21 cellular contexts compared by ENCODE assay signal in the genomic region with DNA sequence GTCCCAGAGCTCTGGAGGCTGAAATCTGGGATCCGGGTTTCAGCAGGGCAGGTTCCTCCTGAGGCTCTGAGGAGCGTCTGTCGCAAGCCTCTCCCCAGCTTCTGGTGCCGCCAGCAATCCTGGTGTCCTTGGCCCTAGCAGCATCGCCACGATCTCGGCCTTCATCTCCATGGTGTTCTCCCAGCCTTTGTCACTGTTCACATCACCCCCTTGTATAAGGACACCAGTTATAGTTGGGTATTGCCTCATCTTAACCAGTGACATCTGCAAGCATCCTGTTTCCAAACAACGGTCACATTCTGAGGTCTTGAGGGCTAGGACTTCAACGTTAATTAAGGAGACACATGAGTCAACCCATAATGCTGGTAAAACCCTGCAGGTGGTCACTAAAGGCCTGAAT. TPM values are rescaled to one million over a fixed set of nuclear protein-coding genes. Genes with fewer than 3 reads are reported as not detected.
A peak's percentile ranks its signal among the peaks of the same experiment; 100 is the strongest.
DNase-seq lines count a peak whose midpoint lies in the region; ATAC-seq and TF ChIP-seq lines count a peak whose summit lies in the region.
"Had no signal": no experiment of that assay in that cellular context is flagged by ENCODE, and none has a peak within 500 bp of the region (broad histone marks: within the 10 kb centered on the region; RNA-seq: fewer than 3 reads in every experiment).

No MANE protein-coding gene starts in this region.

- peaks cover 67% of the 10 kb centered on the region for H3K4me1 ChIP-seq in BLaER1
- H3K4me1 ChIP-seq in naive thymus-derived CD4-positive, alpha-beta T cell (ENCODE audit: control insufficient read depth in 2 of 2, insufficient read depth in 2 of 2, low read length in 2 of 2): peaks cover 6 to 7% of the 10 kb centered on the region in 2 donors
- H3K4me1 ChIP-seq in heart right ventricle: peaks cover 5 to 32% (median 17%) of the 10 kb centered on the region in 9 donors

- H3K27me3 Mint-ChIP-seq in naive thymus-derived CD4-positive, alpha-beta T cell: no peaks in the 10 kb centered on the region
- H3K27me3 Mint-ChIP-seq: activated CD4-positive, alpha-beta T cell treated with anti-CD3 and anti-CD28 coated beads, Interleukin-2, amount 10 ng/mL, durations not matched to agents 24 days and 14 days; brain had no signal

- CTCF ChIA-PET in naive thymus-derived CD4-positive, alpha-beta T cell (lab: Charles Lee): no interaction called here

- H3K4me3 Mint-ChIP-seq in naive thymus-derived CD4-positive, alpha-beta T cell: peak overlapping the region in 1 of 10 donors; percentile 63
- no peak overlapping the region for H3K4me3 Mint-ChIP-seq in stimulated activated effector memory CD8-positive, alpha-beta T cell treated with anti-CD3 and anti-CD28 coated beads, Interleukin-12 subunit alpha, Interleukin-12 subunit beta, amount 100 ng/mL, for 72 hours
- H3K4me3 Mint-ChIP-seq: activated CD4-positive, alpha-beta T cell treated with anti-CD3 and anti-CD28 coated beads, Interleukin-2, amount 10 ng/mL, durations not matched to agents 24 days and 14 days; T-helper 2 cell treated with Interferon-gamma antibody and Interleukin-4, amounts not matched to agents 5 μg/mL and 100 μg/mL, for 36 hours had no signal

- no peaks in the 10 kb centered on the region for H3K27me3 ChIP-seq in BLaER1
- no peaks in the 10 kb centered on the region for H3K27me3 ChIP-seq in naive thymus-derived CD4-positive, alpha-beta T cell (ENCODE audit: control insufficient read depth in 2 of 2, insufficient read depth in 2 of 2, low read length in 2 of 2)
- H3K27me3 ChIP-seq in heart right ventricle: no peaks in the 10 kb centered on the region
- H3K27me3 ChIP-seq: left lung had no signal

- intact Hi-C loops in naive thymus-derived CD4-positive, alpha-beta T cell (cut with micrococcal nuclease): no loop called here
- intact Hi-C loops in heart right ventricle (cut with DNase I): no loop called here

- peak; percentile 52 for DNase-seq in KBM-7
- DNase-seq in SKM-1 treated with dmso at 0.1 percent for 144 hours (lab: John Stamatoyannopoulos, UW; ENCODE audit: unreplicated experiment): peak; percentile 98
- no peak for DNase-seq in naive thymus-derived CD4-positive, alpha-beta T cell
- no peak for DNase-seq in stimulated activated effector memory CD8-positive, alpha-beta T cell treated with anti-CD3 and anti-CD28 coated beads, Interleukin-12 subunit alpha, Interleukin-12 subunit beta, amount 100 ng/mL, for 72 hours (ENCODE audit: low spot score in 2 of 2)
- DNase-seq in heart right ventricle: no peak
- no peak for DNase-seq in NCI-H1436 (lab: John Stamatoyannopoulos, UW)
- DNase-seq: activated CD4-positive, alpha-beta T cell treated with anti-CD3 and anti-CD28 coated beads, Interleukin-2, amount 10 ng/mL, durations not matched to agents 24 days and 14 days; activated T-cell treated with anti-CD3 and anti-CD28 coated beads for 4 hours; left lung; NCI-H2029; NCI-H524 treated with DMSO at 0.1 percent for 48 hours; posterior cingulate gyrus; stimulated activated naive CD4-positive, alpha-beta T cell treated with Interleukin-2 at 50 U/mL for 16 hours had no signal

- peak overlapping the region in 1 of 9 donors; percentile 68 for H3K27ac Mint-ChIP-seq in naive thymus-derived CD4-positive, alpha-beta T cell
- H3K27ac Mint-ChIP-seq in stimulated activated effector memory CD8-positive, alpha-beta T cell treated with anti-CD3 and anti-CD28 coated beads, Interleukin-12 subunit alpha, Interleukin-12 subunit beta, amount 100 ng/mL, for 72 hours: no peak overlapping the region
- H3K27ac Mint-ChIP-seq: activated CD4-positive, alpha-beta T cell treated with anti-CD3 and anti-CD28 coated beads, Interleukin-2, amount 10 ng/mL, durations not matched to agents 24 days and 14 days; activated naive CD4-positive, alpha-beta T cell treated with anti-CD3 and anti-CD28 coated beads, Interleukin-2, amount 50 U/mL, for 72 hours; T-helper 2 cell treated with Interferon-gamma antibody and Interleukin-4, amounts not matched to agents 5 μg/mL and 100 μg/mL, for 36 hours had no signal

- H3K4me3 ChIP-seq in BLaER1 (no peak overlapping the region), heart right ventricle (no peak overlapping the region)
- no peak overlapping the region for H3K4me3 ChIP-seq in naive thymus-derived CD4-positive, alpha-beta T cell (ENCODE audit: low read length)
- H3K4me3 ChIP-seq: left lung had no signal

- TF ChIP-seq CTCF in heart right ventricle (IDR thresholded peaks at IDR 0.05): no peak

- H3K9me3 ChIP-seq in BLaER1: no peaks in the 10 kb centered on the region
- no peaks in the 10 kb centered on the region for H3K9me3 ChIP-seq in naive thymus-derived CD4-positive, alpha-beta T cell (ENCODE audit: control insufficient read depth in 2 of 3, low read length in 3 of 3)
- no peaks in the 10 kb centered on the region for H3K9me3 ChIP-seq in heart right ventricle
- H3K9me3 ChIP-seq: left lung had no signal

- POLR2A ChIA-PET in naive thymus-derived CD4-positive, alpha-beta T cell (lab: Charles Lee): no interaction called here

- H4K20me1 ChIP-seq in BLaER1: peaks cover 3% of the 10 kb centered on the region; the same call in 1 of the 2 replicates

- in situ Hi-C loops in KBM-7 (cut with MboI; ENCODE audit: low pct_unique_long_range_greater_than_20kb, low sequenced_read_pairs): no loop called here

- no peaks in the 10 kb centered on the region for H3K9me3 Mint-ChIP-seq in naive thymus-derived CD4-positive, alpha-beta T cell
- H3K9me3 Mint-ChIP-seq in stimulated activated effector memory CD8-positive, alpha-beta T cell treated with anti-CD3 and anti-CD28 coated beads, Interleukin-12 subunit alpha, Interleukin-12 subunit beta, amount 100 ng/mL, for 72 hours: no peaks in the 10 kb centered on the region
- H3K9me3 Mint-ChIP-seq: activated CD4-positive, alpha-beta T cell treated with anti-CD3 and anti-CD28 coated beads, Interleukin-2, amount 10 ng/mL, durations not matched to agents 24 days and 14 days; activated naive CD4-positive, alpha-beta T cell treated with anti-CD3 and anti-CD28 coated beads, Interleukin-2, amount 50 U/mL, for 72 hours; brain; T-helper 2 cell treated with Interferon-gamma antibody and Interleukin-4, amounts not matched to agents 5 μg/mL and 100 μg/mL, for 36 hours had no signal

- peak overlapping the region; percentile 14; the same call in 1 of the 2 replicates for H3K9ac ChIP-seq in BLaER1

- ATAC-seq in naive thymus-derived CD4-positive, alpha-beta T cell: peak; percentile 53
- no peak for ATAC-seq in stimulated activated effector memory CD8-positive, alpha-beta T cell treated with anti-CD3 and anti-CD28 coated beads, Interleukin-12 subunit alpha, Interleukin-12 subunit beta, amount 100 ng/mL, for 72 hours
- ATAC-seq in heart right ventricle (no peak), GM21423 (IDR thresholded peaks at IDR 0.05; ENCODE audit: unreplicated experiment) (no peak)
- ATAC-seq: activated naive CD4-positive, alpha-beta T cell treated with anti-CD3 and anti-CD28 coated beads, Interleukin-2, amount 50 U/mL, for 72 hours; left lung had no signal

- no peaks in the 10 kb centered on the region for H3K36me3 Mint-ChIP-seq in naive thymus-derived CD4-positive, alpha-beta T cell
- H3K36me3 Mint-ChIP-seq in stimulated activated effector memory CD8-positive, alpha-beta T cell treated with anti-CD3 and anti-CD28 coated beads, Interleukin-12 subunit alpha, Interleukin-12 subunit beta, amount 100 ng/mL, for 72 hours: peaks cover 18% of the 10 kb centered on the region
- H3K36me3 Mint-ChIP-seq: activated naive CD4-positive, alpha-beta T cell treated with anti-CD3 and anti-CD28 coated beads, Interleukin-2, amount 50 U/mL, for 72 hours; brain had no signal

- no peak overlapping the region for H3K27ac ChIP-seq in BLaER1
- H3K27ac ChIP-seq in naive thymus-derived CD4-positive, alpha-beta T cell (ENCODE audit: low read depth, low read length): no peak overlapping the region
- no peak overlapping the region for H3K27ac ChIP-seq in heart right ventricle

- H3K4me2 ChIP-seq in BLaER1: no peak overlapping the region

- 76 to 86% methylated on average over 9 of the region's 9 CpGs for WGBS in heart right ventricle, 2 donors

- peaks cover 0 to 5% (median under 1%) of the 10 kb centered on the region in 7 donors for H3K4me1 Mint-ChIP-seq in naive thymus-derived CD4-positive, alpha-beta T cell
- peaks cover under 1% of the 10 kb centered on the region for H3K4me1 Mint-ChIP-seq in stimulated activated effector memory CD8-positive, alpha-beta T cell treated with anti-CD3 and anti-CD28 coated beads, Interleukin-12 subunit alpha, Interleukin-12 subunit beta, amount 100 ng/mL, for 72 hours

- H3K36me3 ChIP-seq in BLaER1 (peaks cover 4% of the 10 kb centered on the region), heart right ventricle (peaks cover 0 to 6% (median 0%) of the 10 kb centered on the region in 9 donors)
- H3K36me3 ChIP-seq in naive thymus-derived CD4-positive, alpha-beta T cell (ENCODE audit: control insufficient read depth in 2 of 3, insufficient read depth in 3 of 3, low read length in 3 of 3): peaks cover 0 to under 1% (median 0%) of the 10 kb centered on the region in 3 experiments

RNA-seq across cellular contexts. Expression of a gene that starts 2.8 kb away (rescaled TPM):
- not detected for total RNA-seq in naive thymus-derived CD4-positive, alpha-beta T cell
- polyA plus RNA-seq in naive thymus-derived CD4-positive, alpha-beta T cell: under 1 TPM in 1 of 2 donors, not detected in 1; 0.13 TPM
- under 1 TPM in 1 of 10 donors, not detected in 9; 0.31 TPM for total RNA-seq in heart right ventricle
- polyA plus RNA-seq in heart right ventricle: under 1 TPM in 1 of 2 donors, not detected in 1; 0.14 TPM
- total RNA-seq: activated CD4-positive, alpha-beta T cell treated with anti-CD3 and anti-CD28 coated beads, Interleukin-2, amount 10 ng/mL, durations not matched to agents 24 days and 14 days; activated naive CD4-positive, alpha-beta T cell treated with anti-CD3 and anti-CD28 coated beads, Interleukin-2, amount 50 U/mL, for 72 hours; dermis microvascular lymphatic vessel endothelial cell; fibroblast of lung; left lung; urinary bladder had no signal
- polyA plus RNA-seq: fibroblast of lung, urinary bladder had no signal

RNA-seq across cellular contexts. Expression of a gene that starts 4.5 kb away (rescaled TPM):
- 10 to 100 TPM; 41.1 to 65.3 (median 53.1) TPM for total RNA-seq in naive thymus-derived CD4-positive, alpha-beta T cell
- polyA plus RNA-seq in naive thymus-derived CD4-positive, alpha-beta T cell: 10 to 100 TPM; 44.5 to 59.0 TPM
- 100 to 1,000 TPM in 2 of 10 donors, 10 to 100 TPM in 8; 75.1 to 105 (median 88.8) TPM for total RNA-seq in heart right ventricle
- polyA plus RNA-seq in heart right ventricle: 100 to 1,000 TPM; 199 to 239 TPM

RNA-seq across cellular contexts. Expression of a gene that starts 22.7 kb away (rescaled TPM):
- total RNA-seq in naive thymus-derived CD4-positive, alpha-beta T cell: 100 to 1,000 TPM; 188 to 568 (median 304) TPM
- polyA plus RNA-seq in naive thymus-derived CD4-positive, alpha-beta T cell: 100 to 1,000 TPM; 161 to 224 TPM
- 100 to 1,000 TPM; 244 to 801 (median 332) TPM for total RNA-seq in heart right ventricle
- 100 to 1,000 TPM; 284 to 536 TPM for polyA plus RNA-seq in heart right ventricle

RNA-seq across cellular contexts. Expression of a gene that starts 33.5 kb away (rescaled TPM):
- 100 to 1,000 TPM; 308 to 671 (median 465) TPM for total RNA-seq in naive thymus-derived CD4-positive, alpha-beta T cell
- polyA plus RNA-seq in naive thymus-derived CD4-positive, alpha-beta T cell: 100 to 1,000 TPM in 1 of 2 donors, 10 to 100 TPM in 1; 66.5 to 140 TPM
- total RNA-seq in heart right ventricle: 100 to 1,000 TPM in 7 of 10 donors, 10 to 100 TPM in 3; 89.9 to 263 (median 110) TPM
- 100 to 1,000 TPM in 1 of 2 donors, 10 to 100 TPM in 1; 97.2 to 251 TPM for polyA plus RNA-seq in heart right ventricle

RNA-seq across cellular contexts. Expression of a gene that starts 33.7 kb away (rescaled TPM):
- total RNA-seq in naive thymus-derived CD4-positive, alpha-beta T cell: not detected
- polyA plus RNA-seq in naive thymus-derived CD4-positive, alpha-beta T cell: not detected
- total RNA-seq in heart right ventricle: not detected
- polyA plus RNA-seq in heart right ventricle: under 1 TPM in 1 of 2 donors, not detected in 1; 0.03 TPM
- total RNA-seq: activated CD4-positive, alpha-beta T cell treated with anti-CD3 and anti-CD28 coated beads, Interleukin-2, amount 10 ng/mL, durations not matched to agents 24 days and 14 days; activated naive CD4-positive, alpha-beta T cell treated with anti-CD3 and anti-CD28 coated beads, Interleukin-2, amount 50 U/mL, for 72 hours; dermis microvascular lymphatic vessel endothelial cell; fibroblast of lung; urinary bladder had no signal
- polyA plus RNA-seq: fibroblast of lung had no signal

Comparison
In these comparisons a context has a peak if more than half of its experiments do, and no peak if none do; other contexts are left out.
1. DNase-seq: peak in KBM-7 (single experiment) and SKM-1 treated with dmso at 0.1 percent for 144 hours (single experiment); none in naive thymus-derived CD4-positive, alpha-beta T cell (0 of 9), stimulated activated effector memory CD8-positive, alpha-beta T cell treated with anti-CD3 and anti-CD28 coated beads, Interleukin-12 subunit alpha, Interleukin-12 subunit beta, amount 100 ng/mL, for 72 hours (0 of 2), heart right ventricle (0 of 2) and NCI-H1436 (single experiment).